Comparison of ENCODE assay signal across 29 cellular contexts in genomic region chr17:19414396-19415280, GRCh38. TPM values are rescaled to one million over a fixed set of nuclear protein-coding genes. Genes with fewer than 3 reads are reported as not detected.
"Had no signal": no experiment of that assay in that cellular context is flagged by ENCODE, and none has a peak within 500 bp of the region (broad histone marks: within the 10 kb centered on the region; RNA-seq: fewer than 3 reads in every experiment).

No MANE protein-coding gene starts in this region.

- H3K9me3 ChIP-seq: heart right ventricle, left ventricle myocardium inferior, lower lobe of right lung, neutrophil, spleen, testis, tibial nerve, upper lobe of right lung, vagina had no signal

- H3K27ac ChIP-seq: coronary artery, heart right ventricle, left ventricle myocardium inferior, lower lobe of right lung, neutrophil, spleen, testis, tibial nerve, upper lobe of right lung, vagina had no signal

- H3K36me3 ChIP-seq: heart right ventricle, left ventricle myocardium inferior, lower lobe of right lung, neutrophil, spleen, tibial nerve, upper lobe of right lung, vagina had no signal

- H3K4me1 ChIP-seq: lower lobe of right lung, testis, upper lobe of right lung had no signal

- H3K4me3 ChIP-seq: coronary artery, heart right ventricle, left ventricle myocardium inferior, lower lobe of right lung, spleen, testis, tibial nerve, upper lobe of right lung, vagina had no signal

- DNase-seq: effector CD8-positive, alpha-beta T cell; heart right ventricle; hypothalamus; left cardiac atrium; left ventricle myocardium inferior; lower lobe of right lung; mesenchymal stem cell; naive thymus-derived CD4-positive, alpha-beta T cell; nephron progenitor cell; spleen; stimulated activated CD4-positive, alpha-beta T cell treated with anti-CD3 and anti-CD28 coated beads, Interleukin-15, amount 100 ng/mL, for 24 hours; stimulated activated CD4-positive, alpha-beta T cell treated with anti-CD3 and anti-CD28 coated beads, Interleukin-1b, Interleukin-23, amount 100 ng/mL, for 48 hours; stimulated activated CD4-positive, alpha-beta T cell treated with anti-CD3 and anti-CD28 coated beads, Interleukin-4, amount 100 ng/mL, for 24 hours; testis; upper lobe of right lung had no signal

- FAIRE-seq: endometrium, frontal cortex, keratinocyte had no signal

- ATAC-seq: esophagus mucosa; heart right ventricle; left cardiac atrium; lower lobe of right lung; naive thymus-derived CD4-positive, alpha-beta T cell; sciatic nerve; stimulated activated memory B cell treated with anti-CD40 and anti-IgM and Interleukin-4, amounts not matched to agents 10 μg/mL and 1 μg/mL and 100 μg/mL, for 72 hours; upper lobe of right lung had no signal

- H3K27me3 ChIP-seq: dorsolateral prefrontal cortex, testis, tibial nerve, upper lobe of right lung, vagina had no signal

RNA-seq across cellular contexts. Expression of gene MFAP4, which starts 27.6 kb away (rescaled TPM):
- total RNA-seq: glomerular endothelial cell; mononuclear cell; naive thymus-derived CD4-positive, alpha-beta T cell; pulmonary artery endothelial cell had no signal
- polyA plus RNA-seq: keratinocyte; naive thymus-derived CD4-positive, alpha-beta T cell had no signal
